11 cellular contexts compared by ENCODE assay signal in the genomic region with DNA sequence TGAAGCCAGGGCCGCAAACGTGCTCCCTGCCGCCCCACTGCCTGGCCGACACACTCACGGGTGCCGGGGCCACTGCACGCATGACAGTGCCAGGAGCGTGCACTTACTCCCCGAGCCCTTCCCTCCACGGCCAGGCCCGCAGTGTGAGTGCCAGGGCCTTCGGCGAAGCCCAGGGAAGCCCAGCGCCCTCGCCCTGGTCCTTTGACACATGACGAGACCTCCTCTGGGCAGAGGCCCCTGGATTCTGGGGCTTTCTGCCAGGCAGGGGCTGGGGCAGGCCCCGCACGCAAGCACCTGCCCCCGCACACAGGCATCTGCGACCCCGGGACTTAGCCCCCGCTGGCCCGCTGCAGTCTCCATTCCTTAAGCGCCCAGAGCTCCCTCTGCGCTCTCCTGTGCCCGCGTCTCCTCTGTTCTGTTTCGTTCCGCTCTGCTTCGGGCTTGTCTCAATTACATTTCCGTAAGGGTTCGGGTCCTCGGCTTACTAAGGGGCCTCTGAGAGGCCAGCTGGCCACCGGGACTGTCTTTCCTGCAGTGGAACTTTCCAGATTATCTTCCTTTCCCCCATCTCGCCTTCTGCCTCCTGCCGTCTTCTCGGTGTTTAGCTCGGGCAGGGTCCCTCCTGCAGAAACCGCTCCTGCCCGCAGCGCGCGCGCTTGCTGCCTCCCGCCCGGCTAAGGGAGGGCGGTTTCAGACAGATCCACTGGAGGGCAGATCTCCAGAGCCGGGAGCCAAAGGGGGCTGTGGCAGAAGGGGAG.
DNase-seq lines count a peak whose midpoint lies in the region; ATAC-seq, FAIRE-seq and TF ChIP-seq lines count a peak whose summit lies in the region.
"Had no signal": no experiment of that assay in that cellular context is flagged by ENCODE, and none has a peak within 500 bp of the region (broad histone marks: within the 10 kb centered on the region; RNA-seq: fewer than 3 reads in every experiment).

No MANE protein-coding gene starts in this region.

- 25 to 26% methylated on average over 46 to 48 of the region's 48 CpGs for WGBS in pancreas, 2 donors

- peak; percentile 46 for ATAC-seq in foreskin keratinocyte
- peak in 3 of 4 donors; percentile 9 to 43 (median 34) for ATAC-seq in pancreas
- no peak for ATAC-seq in GM19452 (IDR thresholded peaks at IDR 0.05; ENCODE audit: unreplicated experiment)

- H3K9me3 Mint-ChIP-seq in activated CD4-positive, alpha-beta memory T cell treated with anti-CD3 and anti-CD28 coated beads, Interleukin-2, amount 10 ng/mL, durations not matched to agents 7 days and 5 days = no peaks in the 10 kb centered on the region

- peak overlapping the region; percentile 21 for H3K4me3 Mint-ChIP-seq in activated CD4-positive, alpha-beta memory T cell treated with anti-CD3 and anti-CD28 coated beads, Interleukin-2, amount 10 ng/mL, durations not matched to agents 7 days and 5 days

- no peak overlapping the region for H3K27ac Mint-ChIP-seq in activated CD4-positive, alpha-beta memory T cell treated with anti-CD3 and anti-CD28 coated beads, Interleukin-2, amount 10 ng/mL, durations not matched to agents 7 days and 5 days

- CTCF ChIA-PET in BJ (lab: Yijun Ruan, JAX) = interaction anchor here (0.6 to 2.0 kb wide), 6 partner anchors 10 to 219 kb away, joined by 3 to 11 read pairs (median 4); no protein-coding TSS in a partner anchor
- CTCF ChIA-PET in activated CD4-positive, alpha-beta memory T cell treated with anti-CD3 and anti-CD28 coated beads, Interleukin-2, amount 10 ng/mL, durations not matched to agents 7 days and 5 days (lab: Charles Lee) = no interaction called here

- H3K27ac ChIP-seq in foreskin keratinocyte (no peak overlapping the region), pancreas (no peak overlapping the region)
- H3K27ac ChIP-seq: neutrophil had no signal

- DNase-seq in BJ (ENCODE audit: low read depth) = no peak
- DNase-seq in activated CD4-positive, alpha-beta memory T cell treated with anti-CD3 and anti-CD28 coated beads, Interleukin-2, amount 10 ng/mL, durations not matched to agents 7 days and 5 days = no peak
- DNase-seq in foreskin keratinocyte = peak in 1 of 2 donors; percentile 1
- DNase-seq in pancreas = no peak
- DNase-seq in NCI-H1105 treated with DMSO at 0.1 percent for 48 hours (lab: John Stamatoyannopoulos, UW) = no peak
- DNase-seq in HAP-1 (ENCODE audit: low spot score in 2 of 2) = no peak
- DNase-seq in MV-4-11 (lab: John Stamatoyannopoulos, UW) = no peak
- DNase-seq: activated CD4-positive, alpha-beta T cell treated with anti-CD3 and anti-CD28 coated beads, Interleukin-2, amount 50 U/mL, for 48 hours had no signal

- H3K27me3 ChIP-seq in BJ (ENCODE audit: control insufficient read depth, insufficient read depth, low read length) (peaks cover 12% of the 10 kb centered on the region), foreskin keratinocyte (peaks cover 61% of the 10 kb centered on the region), pancreas (peaks cover 0 to 20% (median 3%) of the 10 kb centered on the region in 4 donors), HAP-1 (ENCODE audit: low read depth) (no peaks in the 10 kb centered on the region)

- H3K27me3 Mint-ChIP-seq in activated CD4-positive, alpha-beta memory T cell treated with anti-CD3 and anti-CD28 coated beads, Interleukin-2, amount 10 ng/mL, durations not matched to agents 7 days and 5 days = peaks cover 44% of the 10 kb centered on the region

- H3K36me3 ChIP-seq in BJ (ENCODE audit: control insufficient read depth, insufficient read depth, low read length) = no peaks in the 10 kb centered on the region
- no peaks in the 10 kb centered on the region for H3K36me3 ChIP-seq in pancreas
- H3K36me3 ChIP-seq in HAP-1 (replicated peaks) = no peaks in the 10 kb centered on the region
- H3K36me3 ChIP-seq: neutrophil had no signal

- in situ Hi-C loops in HAP-1 (cut with MboI; ENCODE audit: low sequenced_read_pairs) = loop anchor here (25.0 kb wide), 1 partner anchor 200 kb away; a partner anchor contains a TSS

- no peaks in the 10 kb centered on the region for H3K9me3 ChIP-seq in pancreas
- H3K9me3 ChIP-seq in HAP-1 = no peaks in the 10 kb centered on the region
- H3K9me3 ChIP-seq: neutrophil had no signal

- peaks cover 6% of the 10 kb centered on the region for H3K4me1 Mint-ChIP-seq in activated CD4-positive, alpha-beta memory T cell treated with anti-CD3 and anti-CD28 coated beads, Interleukin-2, amount 10 ng/mL, durations not matched to agents 7 days and 5 days

- TF ChIP-seq CTCF in BJ (IDR thresholded peaks at IDR 0.05; ENCODE audit: insufficient read depth, low read depth, low read length) (peak; percentile 9; the same call in 1 of the 2 replicates), foreskin keratinocyte (conservative IDR thresholded peaks at IDR 0.05) (peak; percentile 13), pancreas (IDR thresholded peaks at IDR 0.05) (no peak)

- intact Hi-C loops in pancreas (cut with DNase I) = loop anchor here in 1 of 3 donors (10.0 kb wide), 1 partner anchor 217 kb away; no protein-coding TSS in a partner anchor

- POLR2A ChIA-PET in BJ (lab: Charles Lee) = no interaction called here
- POLR2A ChIA-PET in activated CD4-positive, alpha-beta memory T cell treated with anti-CD3 and anti-CD28 coated beads, Interleukin-2, amount 10 ng/mL, durations not matched to agents 7 days and 5 days (lab: Charles Lee) = interaction anchor here (1.1 kb wide), 1 partner anchor 10 kb away, joined by 3 read pairs; no protein-coding TSS in a partner anchor

- H3K4me1 ChIP-seq in foreskin keratinocyte (no peaks in the 10 kb centered on the region), pancreas (peaks cover 0 to 4% (median 0%) of the 10 kb centered on the region in 3 donors), HAP-1 (peaks cover 6% of the 10 kb centered on the region)

- H3K4me3 ChIP-seq in BJ (ENCODE audit: low read depth, low read length) = no peak overlapping the region
- H3K4me3 ChIP-seq in pancreas = no peak overlapping the region
- H3K4me3 ChIP-seq in HAP-1 = no peak overlapping the region

- FAIRE-seq in pancreas (lab: Jason Lieb, UNC) = no peak
- FAIRE-seq: endometrium had no signal

- no peaks in the 10 kb centered on the region for H3K36me3 Mint-ChIP-seq in activated CD4-positive, alpha-beta memory T cell treated with anti-CD3 and anti-CD28 coated beads, Interleukin-2, amount 10 ng/mL, durations not matched to agents 7 days and 5 days (ENCODE audit: low read depth)

Comparison
In these comparisons a context has a peak if more than half of its experiments do, and no peak if none do; other contexts are left out.
1. CTCF ChIP-seq: peak in BJ (single experiment) and foreskin keratinocyte (single experiment); none in pancreas (0 of 4).